11 cellular contexts compared by ENCODE assay signal in the genomic region with DNA sequence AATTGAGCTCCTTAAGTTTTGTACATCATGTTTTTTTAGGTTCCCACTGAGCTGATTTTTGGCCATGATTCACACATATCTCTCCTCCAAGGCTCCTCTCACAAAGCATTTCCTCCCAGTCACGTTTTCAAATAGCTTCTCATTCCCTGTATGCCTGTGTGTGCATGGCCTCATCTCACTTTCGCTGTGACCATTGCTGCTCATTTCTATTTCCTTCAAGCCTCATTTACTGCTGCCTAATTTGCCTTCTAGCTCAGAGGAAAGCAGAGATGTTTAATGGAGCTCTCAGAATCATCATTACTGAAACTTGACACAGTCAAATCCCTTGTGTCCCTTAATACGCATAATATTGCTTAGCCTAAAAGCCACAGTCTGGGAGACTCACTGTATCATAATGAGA.
DNase-seq lines count a peak whose midpoint lies in the region; ATAC-seq and TF ChIP-seq lines count a peak whose summit lies in the region.
"Had no signal": no experiment of that assay in that cellular context is flagged by ENCODE, and none has a peak within 500 bp of the region (broad histone marks: within the 10 kb centered on the region; RNA-seq: fewer than 3 reads in every experiment).

No MANE protein-coding gene starts in this region.

- TF ChIP-seq POLR2A in lower leg skin (IDR thresholded peaks at IDR 0.05) = no peak

- H3K4me1 ChIP-seq in lower lobe of right lung = peaks cover 19% of the 10 kb centered on the region
- H3K4me1 ChIP-seq: tibial artery had no signal

- H3K27ac ChIP-seq in lower lobe of right lung = no peak overlapping the region
- H3K27ac ChIP-seq: tibial artery had no signal

- H3K4me3 ChIP-seq in choroid plexus epithelial cell (ENCODE audit: low read depth, low read length) (no peak overlapping the region), lower leg skin (ENCODE audit: low read depth, poor library complexity, severe bottlenecking) (no peak overlapping the region), lower lobe of right lung (no peak overlapping the region)
- H3K4me3 ChIP-seq: tibial artery had no signal

- intact Hi-C loops in lower leg skin (cut with DNase I; ENCODE audit: low total_unique reads) (no loop called here), lower lobe of right lung (cut with DNase I) (no loop called here)

- TF ChIP-seq CTCF in choroid plexus epithelial cell (conservative IDR thresholded peaks at IDR 0.05; ENCODE audit: low read depth, low read length) = no peak
- TF ChIP-seq CTCF in lower leg skin (IDR thresholded peaks at IDR 0.05) = no peak
- TF ChIP-seq CTCF in lower lobe of right lung (IDR thresholded peaks at IDR 0.05) = no peak

- H3K27me3 ChIP-seq in lower lobe of right lung (ENCODE audit: low read depth) = no peaks in the 10 kb centered on the region
- H3K27me3 ChIP-seq: tibial artery had no signal

- peak; percentile 74 for ATAC-seq in GM19438 (IDR thresholded peaks at IDR 0.05; ENCODE audit: low read depth, unreplicated experiment)
- ATAC-seq in HG03280 (IDR thresholded peaks at IDR 0.05; ENCODE audit: unreplicated experiment) = peak; percentile 52
- no peak for ATAC-seq in lower lobe of right lung

- 69 to 70% methylated on average over 3 of the region's 3 CpGs for WGBS in lower leg skin, 2 donors

- no peaks in the 10 kb centered on the region for H3K36me3 ChIP-seq in lower lobe of right lung
- H3K36me3 ChIP-seq: tibial artery had no signal

- H3K9me3 ChIP-seq in lower lobe of right lung = no peaks in the 10 kb centered on the region
- H3K9me3 ChIP-seq: tibial artery had no signal

- DNase-seq in EL (peak; percentile 67), choroid plexus epithelial cell (ENCODE audit: low read depth) (peak; percentile 75), NCI-H446 (lab: John Stamatoyannopoulos, UW) (no peak), AG08395 (ENCODE audit: low spot score) (no peak), lower leg skin (ENCODE audit: low spot score in 2 of 2) (no peak), lower lobe of right lung (no peak)
- DNase-seq: immature natural killer cell, NCI-H2227 treated with DMSO at 0.1 percent for 48 hours, tibial artery had no signal

Comparison
In these comparisons a context has a peak if more than half of its experiments do, and no peak if none do; other contexts are left out.
1. DNase-seq: peak in EL (single experiment) and choroid plexus epithelial cell (single experiment); none in NCI-H446 (0 of 2), AG08395 (single experiment), lower leg skin (0 of 2) and lower lobe of right lung (single experiment).
2. ATAC-seq: peak in GM19438 (single experiment) and HG03280 (single experiment); none in lower lobe of right lung (0 of 2).